ENCODE assay signal across 8 cellular contexts in the genomic region with DNA sequence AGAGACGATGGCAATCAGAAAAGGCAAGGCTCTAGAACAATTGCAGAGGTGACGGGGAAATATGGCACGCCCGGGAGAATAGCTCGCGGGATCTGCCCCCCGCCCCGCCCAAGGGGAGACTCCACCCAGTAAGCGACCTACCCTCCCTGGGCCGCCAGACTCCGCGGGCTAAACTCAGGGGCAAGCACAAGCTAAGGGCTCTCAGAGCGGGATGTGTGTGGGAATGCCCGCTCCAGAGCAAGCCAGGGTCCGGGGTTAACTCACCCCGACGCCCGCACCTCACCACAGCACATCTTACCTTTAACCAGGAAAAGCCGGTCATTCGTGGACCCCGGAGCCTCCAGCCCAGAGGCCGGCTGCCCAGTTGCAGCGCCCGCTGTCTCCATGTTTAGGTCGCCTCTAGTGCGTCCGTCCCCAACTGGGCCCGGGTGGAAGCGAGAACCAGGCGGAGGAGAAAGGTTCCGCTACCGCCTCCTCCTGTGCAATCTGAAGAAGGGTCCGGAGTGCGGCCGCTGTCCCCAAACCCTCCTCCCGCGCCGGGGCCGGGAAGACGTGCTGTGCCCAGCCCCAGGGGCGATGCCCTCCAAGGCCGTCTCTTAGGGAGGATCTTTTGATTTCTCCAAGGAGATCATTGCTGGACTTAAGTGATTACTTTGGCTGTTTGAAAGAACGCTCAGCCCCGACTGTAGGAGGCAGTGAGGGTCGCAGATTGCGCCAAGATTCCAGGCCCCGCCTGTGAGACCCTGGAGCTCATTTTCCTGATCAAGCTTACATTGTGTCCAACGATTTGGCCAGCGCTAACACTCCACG. TPM values are rescaled to one million over a fixed set of nuclear protein-coding genes. Genes with fewer than 3 reads are reported as not detected.
DNase-seq lines count a peak whose midpoint lies in the region; ATAC-seq and TF ChIP-seq lines count a peak whose summit lies in the region.

Gene TMEM242, minus strand, starts transcription at position 406 of the 810 bp plus-strand sequence. Its CDS starts 20 bp downstream, at position 386.

- peaks cover 5% of the 10 kb centered on the region for H3K27me3 Mint-ChIP-seq in activated CD4-positive, alpha-beta memory T cell treated with anti-CD3 and anti-CD28 coated beads, Interleukin-2, amount 10 ng/mL, durations not matched to agents 7 days and 5 days
- peaks cover 22% of the 10 kb centered on the region for H3K27me3 Mint-ChIP-seq in endodermal cell (ENCODE audit: insufficient read depth)

- H3K36me3 Mint-ChIP-seq in activated CD4-positive, alpha-beta memory T cell treated with anti-CD3 and anti-CD28 coated beads, Interleukin-2, amount 10 ng/mL, durations not matched to agents 7 days and 5 days (ENCODE audit: low read depth) = peaks cover 12% of the 10 kb centered on the region
- H3K36me3 Mint-ChIP-seq in endodermal cell (ENCODE audit: low read depth) = peaks cover 12% of the 10 kb centered on the region

- TF ChIP-seq CTCF in BE2C (IDR thresholded peaks at IDR 0.05; ENCODE audit: low read depth, low read length) (peak; percentile 40), HL-60 (IDR thresholded peaks at IDR 0.05; ENCODE audit: insufficient read depth, low read length) (no peak), endodermal cell (conservative IDR thresholded peaks at IDR 0.05) (peak; percentile 50), mucosa of descending colon (IDR thresholded peaks at IDR 0.05) (peak; percentile 21)

- peaks cover 49% of the 10 kb centered on the region for H3K4me1 Mint-ChIP-seq in activated CD4-positive, alpha-beta memory T cell treated with anti-CD3 and anti-CD28 coated beads, Interleukin-2, amount 10 ng/mL, durations not matched to agents 7 days and 5 days
- H3K4me1 Mint-ChIP-seq in endodermal cell = peaks cover 4% of the 10 kb centered on the region

- no peaks in the 10 kb centered on the region for H3K9me3 ChIP-seq in BE2C
- no peaks in the 10 kb centered on the region for H3K9me3 ChIP-seq in endodermal cell (ENCODE audit: control insufficient read depth, low read length)
- H3K9me3 ChIP-seq in mucosa of descending colon = no peaks in the 10 kb centered on the region

- CTCF ChIA-PET in activated CD4-positive, alpha-beta memory T cell treated with anti-CD3 and anti-CD28 coated beads, Interleukin-2, amount 10 ng/mL, durations not matched to agents 7 days and 5 days (lab: Charles Lee) = interaction anchor here (0.7 to 4.5 kb wide), 9 partner anchors 8 to 343 kb away, joined by 3 to 39 read pairs (median 4); no protein-coding TSS in a partner anchor

- POLR2A ChIA-PET in activated CD4-positive, alpha-beta memory T cell treated with anti-CD3 and anti-CD28 coated beads, Interleukin-2, amount 10 ng/mL, durations not matched to agents 7 days and 5 days (lab: Charles Lee) = interaction anchor here (0.7 to 5.7 kb wide), 23 partner anchors 8 to 545 kb away, joined by 3 to 53 read pairs (median 4); partner anchors contain the start of gene ZDHHC14

- H3K27me3 ChIP-seq in BE2C = no peaks in the 10 kb centered on the region
- no peaks in the 10 kb centered on the region for H3K27me3 ChIP-seq in HL-60 (ENCODE audit: insufficient read depth, poor library complexity, severe bottlenecking)
- H3K27me3 ChIP-seq in endodermal cell (ENCODE audit: control insufficient read depth, insufficient read depth, low read length, poor library complexity, severe bottlenecking) = peaks cover 6% of the 10 kb centered on the region

- peak within 1 kb of the TSS; percentile 84 for H3K27ac ChIP-seq in HL-60 (replicated peaks)
- H3K27ac ChIP-seq in endodermal cell (ENCODE audit: low read depth, low read length) = peak within 1 kb of the TSS; percentile 81

- ATAC-seq in GM19455 (IDR thresholded peaks at IDR 0.05; ENCODE audit: unreplicated experiment) (peak; percentile 95), mucosa of descending colon (peak; percentile 98)

- H3K36me3 ChIP-seq in BE2C (no peaks in the 10 kb centered on the region; the same call in 1 of the 2 replicates), endodermal cell (ENCODE audit: control insufficient read depth, insufficient read depth, low read length) (peaks cover 20% of the 10 kb centered on the region), mucosa of descending colon (ENCODE audit: low read depth) (no peaks in the 10 kb centered on the region)

- peak within 1 kb of the TSS; percentile 84 for H3K9ac ChIP-seq in endodermal cell (ENCODE audit: extremely low read depth, low read length, poor library complexity, severe bottlenecking)

- H3K4me3 Mint-ChIP-seq in activated CD4-positive, alpha-beta memory T cell treated with anti-CD3 and anti-CD28 coated beads, Interleukin-2, amount 10 ng/mL, durations not matched to agents 7 days and 5 days = peak within 1 kb of the TSS; percentile 94
- peak within 1 kb of the TSS; percentile 91 for H3K4me3 Mint-ChIP-seq in endodermal cell

- 0 to 1% methylated on average over 23 to 50 of the region's 50 CpGs for WGBS in endodermal cell (ENCODE audit: insufficient coverage in 1 of 2, insufficient read length in 1 of 2), 2 experiments

- no peaks in the 10 kb centered on the region for H3K9me3 Mint-ChIP-seq in activated CD4-positive, alpha-beta memory T cell treated with anti-CD3 and anti-CD28 coated beads, Interleukin-2, amount 10 ng/mL, durations not matched to agents 7 days and 5 days
- no peaks in the 10 kb centered on the region for H3K9me3 Mint-ChIP-seq in endodermal cell

- H3K4me3 ChIP-seq in BE2C (ENCODE audit: low read depth, low read length) = peak within 1 kb of the TSS; percentile 72
- H3K4me3 ChIP-seq in HL-60 (replicated peaks; ENCODE audit: insufficient read depth, low read length) = peak within 1 kb of the TSS; percentile 56
- peak within 1 kb of the TSS; percentile 96 for H3K4me3 ChIP-seq in endodermal cell (ENCODE audit: low read length)
- peak within 1 kb of the TSS; percentile 41 for H3K4me3 ChIP-seq in mucosa of descending colon

- no peaks in the 10 kb centered on the region for H3K4me1 ChIP-seq in BE2C
- H3K4me1 ChIP-seq in endodermal cell (ENCODE audit: control insufficient read depth, insufficient read depth, low read length) = no peaks in the 10 kb centered on the region
- H3K4me1 ChIP-seq in mucosa of descending colon (ENCODE audit: low read depth) = peaks cover 16% of the 10 kb centered on the region

- intact Hi-C loops in mucosa of descending colon (cut with DNase I, micrococcal nuclease) = loop anchor here in 1 of 2 donors (5.0 kb wide), 2 partner anchors 59 to 344 kb away; partner anchors contain the start of gene ZDHHC14

- peak within 1 kb of the TSS; percentile 81 for H3K27ac Mint-ChIP-seq in activated CD4-positive, alpha-beta memory T cell treated with anti-CD3 and anti-CD28 coated beads, Interleukin-2, amount 10 ng/mL, durations not matched to agents 7 days and 5 days
- H3K27ac Mint-ChIP-seq in endodermal cell = peak within 1 kb of the TSS; percentile 97

- DNase-seq in BE2C (peak; percentile 91), HL-60 (ENCODE audit: low read depth in 1 of 2, low spot score in 1 of 2) (peak; percentile 72 to 94), endodermal cell (peak; percentile 98), mucosa of descending colon (peak; percentile 93 to 96 (median 94)), NCI-H1930 (lab: John Stamatoyannopoulos, UW) (no peak)
- peak; percentile 91 for DNase-seq in activated CD4-positive, alpha-beta memory T cell treated with anti-CD3 and anti-CD28 coated beads, Interleukin-2, amount 10 ng/mL, durations not matched to agents 7 days and 5 days
- DNase-seq in stimulated activated CD8-positive, alpha-beta memory T cell treated with anti-CD3 and anti-CD28 coated beads, Interleukin-4, amount 100 ng/mL, for 24 hours (ENCODE audit: low read depth) = peak; percentile 80

RNA-seq across cellular contexts. Expression of gene TMEM242, which starts in this region (rescaled TPM):
- 13.0 TPM for polyA plus RNA-seq in BE2C (2012; ENCODE audit: insufficient read depth, insufficient read length, low read depth)
- 10 to 100 TPM; 10.1 to 10.8 TPM for total RNA-seq in activated CD4-positive, alpha-beta memory T cell treated with anti-CD3 and anti-CD28 coated beads, Interleukin-2, amount 10 ng/mL, durations not matched to agents 7 days and 5 days
- 10 to 100 TPM; 10.8 to 11.7 TPM for total RNA-seq in endodermal cell
- 9.6 TPM for polyA plus RNA-seq in endodermal cell (2013, experiment 1 of 2)
- 7.7 TPM for polyA plus RNA-seq in endodermal cell (2013, experiment 2 of 2)
- 10 to 100 TPM; 10.0 to 14.1 (median 13.4) TPM for total RNA-seq in mucosa of descending colon

Comparison
In these comparisons a context has a peak if more than half of its experiments do, and no peak if none do; other contexts are left out.
1. DNase-seq: peak in BE2C (single experiment), HL-60 (2 of 2), activated CD4-positive, alpha-beta memory T cell treated with anti-CD3 and anti-CD28 coated beads, Interleukin-2, amount 10 ng/mL, durations not matched to agents 7 days and 5 days (single experiment), endodermal cell (single experiment), mucosa of descending colon (3 of 3) and stimulated activated CD8-positive, alpha-beta memory T cell treated with anti-CD3 and anti-CD28 coated beads, Interleukin-4, amount 100 ng/mL, for 24 hours (single experiment); none in NCI-H1930 (0 of 2).
2. H3K4me3 ChIP-seq: peak in every context shown above with its lines; median percentile 96 in endodermal cell; 72 in BE2C; 56 in HL-60; 41 in mucosa of descending colon.